Comparison of ENCODE assay signal across 1 cellular context in the genomic region with DNA sequence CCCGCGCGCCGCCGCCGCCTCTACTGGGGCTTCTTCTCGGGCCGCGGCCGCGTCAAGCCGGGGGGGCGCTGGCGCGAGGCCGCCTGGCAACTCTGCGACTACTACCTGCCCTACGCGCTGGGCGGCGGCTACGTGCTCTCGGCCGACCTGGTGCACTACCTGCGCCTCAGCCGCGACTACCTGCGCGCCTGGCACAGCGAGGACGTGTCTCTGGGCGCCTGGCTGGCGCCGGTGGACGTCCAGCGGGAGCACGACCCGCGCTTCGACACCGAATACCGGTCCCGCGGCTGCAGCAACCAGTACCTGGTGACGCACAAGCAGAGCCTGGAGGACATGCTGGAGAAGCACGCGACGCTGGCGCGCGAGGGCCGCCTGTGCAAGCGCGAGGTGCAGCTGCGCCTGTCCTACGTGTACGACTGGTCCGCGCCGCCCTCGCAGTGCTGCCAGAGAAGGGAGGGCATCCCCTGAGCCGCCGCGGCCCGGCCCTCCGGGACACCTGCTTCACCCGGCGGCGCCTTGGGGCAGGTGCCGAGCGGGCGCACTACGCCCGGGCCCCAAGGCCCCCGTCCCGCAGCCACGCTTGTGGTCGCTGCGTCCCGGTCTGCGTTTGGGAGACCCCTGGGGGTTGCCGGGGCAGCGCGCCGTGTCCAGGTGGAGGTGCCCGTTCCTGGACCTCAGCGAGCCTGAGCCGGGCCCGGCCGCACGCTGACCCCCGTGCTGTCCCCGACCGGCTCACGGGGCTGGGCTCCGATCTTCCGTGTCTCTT.
A peak's percentile ranks its signal among the peaks of the same experiment; 100 is the strongest.
TF ChIP-seq lines count a peak whose summit lies in the region.

No MANE protein-coding gene starts in this region.

TF ChIP-seq in HepG2, 621 proteins besides CTCF, POLR2A, EP300 and RAD21 (continued from another document):
- TF ChIP-seq NFYB (CRISPR knock-in tag; IDR thresholded peaks at IDR 0.05) (no peak), KDM5A (IDR thresholded peaks at IDR 0.05; ENCODE audit: borderline replicate concordance, low read length) (no peak), HNRNPK (IDR thresholded peaks at IDR 0.05; ENCODE audit: low read depth, low read length, poor library complexity, severe bottlenecking) (no peak), KDM5B (CRISPR knock-in tag; IDR thresholded peaks at IDR 0.05; ENCODE audit: borderline replicate concordance) (0 out of 2 replicates have a peak, but pooled peaks have one; percentile 16)
TF ChIP-seq in HepG2: peak in this region for 16.
